In the genomic region with DNA sequence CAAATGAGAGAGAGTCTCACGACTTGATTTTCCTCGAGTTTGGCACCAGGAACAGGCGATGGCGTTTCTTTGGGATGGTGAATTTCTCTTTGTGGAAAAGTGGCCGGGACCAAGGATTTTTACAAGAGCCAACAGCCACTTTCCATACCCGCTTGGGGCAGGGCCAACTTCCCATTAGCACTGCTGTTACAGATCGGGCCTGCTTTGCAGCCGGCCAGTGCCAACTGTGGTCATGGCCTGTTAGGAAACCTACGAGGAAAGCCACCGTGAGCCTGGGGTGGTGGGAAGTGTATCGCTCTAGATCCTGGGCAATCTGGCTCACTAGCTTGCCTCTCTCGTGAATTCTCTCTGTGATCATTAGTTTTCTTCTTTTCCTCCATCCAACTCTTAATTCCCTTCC, we compare ENCODE assay signal across 26 cellular contexts.
A peak's percentile ranks its signal among the peaks of the same experiment; 100 is the strongest.
DNase-seq lines count a peak whose midpoint lies in the region; ATAC-seq and TF ChIP-seq lines count a peak whose summit lies in the region.
"Had no signal": no experiment of that assay in that cellular context is flagged by ENCODE, and none has a peak within 500 bp of the region (broad histone marks: within the 10 kb centered on the region; RNA-seq: fewer than 3 reads in every experiment).

No MANE protein-coding gene starts in this region.

- no peak overlapping the region for H3K4me2 ChIP-seq in SK-N-SH

- no peak for TF ChIP-seq CTCF in SK-N-SH (IDR thresholded peaks at IDR 0.05)

- 86% methylated on average over 10 of the region's 12 CpGs for WGBS in SK-N-SH (ENCODE audit: low lambda C conversion rate)

- CTCF ChIA-PET in SK-N-SH (lab: Yijun Ruan, JAX), result interaction anchor here (0.6 to 1.7 kb wide), 3 partner anchors 9 to 439 kb away, joined by 3 to 6 read pairs (median 3); no protein-coding TSS in a partner anchor

- no peak overlapping the region for H2AFZ ChIP-seq in SK-N-SH (ENCODE audit: low read depth)

- H3K4me1 ChIP-seq in SK-N-SH (ENCODE audit: control insufficient read depth in 1 of 2, insufficient read depth in 2 of 2, low read depth in 1 of 2, low read length in 1 of 2), result peaks cover 0 to 47% of the 10 kb centered on the region in 2 experiments; a peak in 2 of 4 replicates
- H3K4me1 ChIP-seq: left lung, suprapubic skin, uterus had no signal

- TF ChIP-seq POLR2A in erythroblast (IDR thresholded peaks at IDR 0.05; ENCODE audit: low read length), result no peak

- H3K36me3 ChIP-seq in SK-N-SH (replicated peaks in 1 of 2; ENCODE audit: control insufficient read depth in 1 of 2, insufficient read depth in 2 of 2, low read length in 1 of 2), result no peaks in the 10 kb centered on the region
- H3K36me3 ChIP-seq: left lung, suprapubic skin, uterus, WERI-Rb-1 had no signal

- no peak overlapping the region for H3K4me3 ChIP-seq in SK-N-SH (ENCODE audit: low read depth in 2 of 2, low read length in 1 of 2)
- H3K4me3 ChIP-seq: left lung, mucosa of descending colon, suprapubic skin, uterus had no signal

- H4K20me1 ChIP-seq in SK-N-SH (ENCODE audit: insufficient read depth), result no peaks in the 10 kb centered on the region

- ATAC-seq in left cardiac atrium, result peak in 1 of 2 donors; percentile 25
- ATAC-seq: activated CD8-positive, alpha-beta memory T cell treated with anti-CD3 and anti-CD28 coated beads, Interleukin-2, amount 10 ng/mL, durations not matched to agents 7 days and 5 days; activated T-cell treated with anti-CD3 and anti-CD28 coated beads, Interleukin-2, amount 50 U/mL, for 72 hours; HCT116; left lung; mucosa of descending colon had no signal

- intact Hi-C loops in left cardiac atrium (cut with DNase I), result loop anchor here in 1 of 2 donors (10.0 kb wide), 1 partner anchor 202 kb away; no protein-coding TSS in a partner anchor
- intact Hi-C loops in posterior vena cava (cut with DNase I), result no loop called here

- H3F3A ChIP-seq in SK-N-SH (replicated peaks; ENCODE audit: insufficient read depth), result no peaks in the 10 kb centered on the region

- H3K79me2 ChIP-seq in SK-N-SH (ENCODE audit: insufficient read depth), result no peaks in the 10 kb centered on the region

- H3K9ac ChIP-seq in SK-N-SH, result no peak overlapping the region

- TF ChIP-seq EP300 in SK-N-SH (IDR thresholded peaks at IDR 0.05; ENCODE audit: borderline replicate concordance in 1 of 2, low read depth in 1 of 2, low read length in 1 of 2), result 0 out of 4 replicates have a peak, but pooled peaks of 1 of the 2 experiments have one; percentile 26

- 0 out of 2 replicates have a peak, but pooled peaks have one; percentile 17 for TF ChIP-seq RAD21 in SK-N-SH (IDR thresholded peaks at IDR 0.05; ENCODE audit: low read length)

- peak overlapping the region in 1 of 2 experiments; percentile 95; a peak in 2 of 4 replicates for H3K27ac ChIP-seq in SK-N-SH (ENCODE audit: low read depth in 2 of 2, low read length in 1 of 2)
- H3K27ac ChIP-seq: left lung, RWPE1, suprapubic skin, uterus, WERI-Rb-1 had no signal

- POLR2A ChIA-PET in SK-N-SH (lab: Yijun Ruan, JAX), result interaction anchor here (1.6 kb wide), 1 partner anchor 9 kb away, joined by 8 read pairs; no protein-coding TSS in a partner anchor

- no peaks in the 10 kb centered on the region for H3K9me2 ChIP-seq in SK-N-SH

- H3K9me3 ChIP-seq in SK-N-SH, result no peaks in the 10 kb centered on the region
- H3K9me3 ChIP-seq: left lung, mucosa of descending colon, suprapubic skin, uterus had no signal

- H3K27me3 ChIP-seq in SK-N-SH (ENCODE audit: insufficient read depth), result no peaks in the 10 kb centered on the region
- H3K27me3 ChIP-seq: left lung, uterus had no signal

- peak; percentile 90 for DNase-seq in DMS 273 (lab: John Stamatoyannopoulos, UW; ENCODE audit: unreplicated experiment)
- DNase-seq in SK-N-SH, result no peak
- DNase-seq in left cardiac atrium, result peak; percentile 37
- peak; percentile 54 for DNase-seq in posterior vena cava (ENCODE audit: low spot score)
- DNase-seq in islet precursor cell, result no peak
- DNase-seq in erythroblast (lab: John Stamatoyannopoulos, UW), result no peak
- DNase-seq in SHP77 (lab: John Stamatoyannopoulos, UW), result no peak
- no peak for DNase-seq in GDM1 (lab: John Stamatoyannopoulos, UW)
- DNase-seq: ACHN; activated CD4-positive, alpha-beta T cell treated with anti-CD3 and anti-CD28 coated beads, Interleukin-2, amount 10 ng/mL, durations not matched to agents 7 days and 5 days; activated CD8-positive, alpha-beta memory T cell treated with anti-CD3 and anti-CD28 coated beads, Interleukin-2, amount 10 ng/mL, durations not matched to agents 7 days and 5 days; activated naive CD4-positive, alpha-beta T cell treated with anti-CD3 and anti-CD28 coated beads, Interleukin-2, amount 50 U/mL, for 16 hours; activated T-cell treated with anti-CD3 and anti-CD28 coated beads, Interleukin-2, amount 50 U/mL, for 72 hours; Calu3; central memory CD4-positive, alpha-beta T cell; EL; left lung; mucosa of descending colon; NCI-H1092 treated with DMSO at 0.1 percent for 48 hours; NCI-H2029; NCI-H2227 treated with DMSO at 0.1 percent for 48 hours; uterus; WERI-Rb-1 had no signal

TF ChIP-seq in SK-N-SH, 30 proteins besides CTCF, POLR2A, EP300 and RAD21:
- TF ChIP-seq NFIC (IDR thresholded peaks at IDR 0.05; ENCODE audit: borderline replicate concordance) (no peak), MXI1 (IDR thresholded peaks at IDR 0.05; ENCODE audit: low read depth, low read length) (0 out of 2 replicates have a peak, but pooled peaks have one; percentile 26), NRF1 (IDR thresholded peaks at IDR 0.05; ENCODE audit: low read depth, low read length) (no peak)
- TF ChIP-seq, protein P1, sequence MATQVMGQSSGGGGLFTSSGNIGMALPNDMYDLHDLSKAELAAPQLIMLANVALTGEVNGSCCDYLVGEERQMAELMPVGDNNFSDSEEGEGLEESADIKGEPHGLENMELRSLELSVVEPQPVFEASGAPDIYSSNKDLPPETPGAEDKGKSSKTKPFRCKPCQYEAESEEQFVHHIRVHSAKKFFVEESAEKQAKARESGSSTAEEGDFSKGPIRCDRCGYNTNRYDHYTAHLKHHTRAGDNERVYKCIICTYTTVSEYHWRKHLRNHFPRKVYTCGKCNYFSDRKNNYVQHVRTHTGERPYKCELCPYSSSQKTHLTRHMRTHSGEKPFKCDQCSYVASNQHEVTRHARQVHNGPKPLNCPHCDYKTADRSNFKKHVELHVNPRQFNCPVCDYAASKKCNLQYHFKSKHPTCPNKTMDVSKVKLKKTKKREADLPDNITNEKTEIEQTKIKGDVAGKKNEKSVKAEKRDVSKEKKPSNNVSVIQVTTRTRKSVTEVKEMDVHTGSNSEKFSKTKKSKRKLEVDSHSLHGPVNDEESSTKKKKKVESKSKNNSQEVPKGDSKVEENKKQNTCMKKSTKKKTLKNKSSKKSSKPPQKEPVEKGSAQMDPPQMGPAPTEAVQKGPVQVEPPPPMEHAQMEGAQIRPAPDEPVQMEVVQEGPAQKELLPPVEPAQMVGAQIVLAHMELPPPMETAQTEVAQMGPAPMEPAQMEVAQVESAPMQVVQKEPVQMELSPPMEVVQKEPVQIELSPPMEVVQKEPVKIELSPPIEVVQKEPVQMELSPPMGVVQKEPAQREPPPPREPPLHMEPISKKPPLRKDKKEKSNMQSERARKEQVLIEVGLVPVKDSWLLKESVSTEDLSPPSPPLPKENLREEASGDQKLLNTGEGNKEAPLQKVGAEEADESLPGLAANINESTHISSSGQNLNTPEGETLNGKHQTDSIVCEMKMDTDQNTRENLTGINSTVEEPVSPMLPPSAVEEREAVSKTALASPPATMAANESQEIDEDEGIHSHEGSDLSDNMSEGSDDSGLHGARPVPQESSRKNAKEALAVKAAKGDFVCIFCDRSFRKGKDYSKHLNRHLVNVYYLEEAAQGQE (IDR thresholded peaks at IDR 0.05; ENCODE audit: low read depth, low read length), result no peak
- TF ChIP-seq, protein P2, sequence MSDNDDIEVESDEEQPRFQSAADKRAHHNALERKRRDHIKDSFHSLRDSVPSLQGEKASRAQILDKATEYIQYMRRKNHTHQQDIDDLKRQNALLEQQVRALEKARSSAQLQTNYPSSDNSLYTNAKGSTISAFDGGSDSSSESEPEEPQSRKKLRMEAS (IDR thresholded peaks at IDR 0.05; ENCODE audit: low read depth), result no peak
- TF ChIP-seq, protein P3, sequence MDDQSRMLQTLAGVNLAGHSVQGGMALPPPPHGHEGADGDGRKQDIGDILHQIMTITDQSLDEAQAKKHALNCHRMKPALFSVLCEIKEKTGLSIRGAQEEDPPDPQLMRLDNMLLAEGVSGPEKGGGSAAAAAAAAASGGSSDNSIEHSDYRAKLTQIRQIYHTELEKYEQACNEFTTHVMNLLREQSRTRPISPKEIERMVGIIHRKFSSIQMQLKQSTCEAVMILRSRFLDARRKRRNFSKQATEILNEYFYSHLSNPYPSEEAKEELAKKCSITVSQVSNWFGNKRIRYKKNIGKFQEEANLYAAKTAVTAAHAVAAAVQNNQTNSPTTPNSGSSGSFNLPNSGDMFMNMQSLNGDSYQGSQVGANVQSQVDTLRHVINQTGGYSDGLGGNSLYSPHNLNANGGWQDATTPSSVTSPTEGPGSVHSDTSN (IDR thresholded peaks at IDR 0.05), result no peak
- TF ChIP-seq, protein P4, sequence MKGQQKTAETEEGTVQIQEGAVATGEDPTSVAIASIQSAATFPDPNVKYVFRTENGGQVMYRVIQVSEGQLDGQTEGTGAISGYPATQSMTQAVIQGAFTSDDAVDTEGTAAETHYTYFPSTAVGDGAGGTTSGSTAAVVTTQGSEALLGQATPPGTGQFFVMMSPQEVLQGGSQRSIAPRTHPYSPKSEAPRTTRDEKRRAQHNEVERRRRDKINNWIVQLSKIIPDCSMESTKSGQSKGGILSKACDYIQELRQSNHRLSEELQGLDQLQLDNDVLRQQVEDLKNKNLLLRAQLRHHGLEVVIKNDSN (IDR thresholded peaks at IDR 0.05; ENCODE audit: borderline replicate concordance, low read depth), result no peak

Comparison
In these comparisons a context has a peak if more than half of its experiments do, and no peak if none do; other contexts are left out.
1. DNase-seq: peak in DMS 273 (single experiment), left cardiac atrium (single experiment) and posterior vena cava (single experiment); none in SK-N-SH (single experiment), islet precursor cell (single experiment), erythroblast (0 of 2), SHP77 (0 of 2) and GDM1 (single experiment).